8 cellular contexts compared by ENCODE assay signal in genomic region chr12:48183091-48183875, GRCh38. TPM values are rescaled to one million over a fixed set of nuclear protein-coding genes. Genes with fewer than 3 reads are reported as not detected.
A peak's percentile ranks its signal among the peaks of the same experiment; 100 is the strongest.
DNase-seq lines count a peak whose midpoint lies in the region; ATAC-seq and TF ChIP-seq lines count a peak whose summit lies in the region.

Gene CCDC184, plus strand, starts transcription at chr12:48183644. Its CDS starts 479 bp downstream, at chr12:48184123.

- TF ChIP-seq CTCF in epithelial cell of esophagus (IDR thresholded peaks at IDR 0.05; ENCODE audit: insufficient read depth, low read depth, low read length, missing control alignments), result no peak

- DNase-seq in Ammon's horn (ENCODE audit: low spot score), result peak; percentile 94
- DNase-seq in NCI-H82 treated with DMSO at 0.1 percent for 48 hours (lab: John Stamatoyannopoulos, UW; ENCODE audit: unreplicated experiment), result peak; percentile 9
- peak; percentile 55 for DNase-seq in activated T-cell treated with anti-CD3 and anti-CD28 coated beads for 1 hour (ENCODE audit: low read depth)
- DNase-seq in epithelial cell of esophagus (ENCODE audit: low read depth), result peak; percentile 47
- peak; percentile 40 to 44 for DNase-seq in stimulated activated CD8-positive, alpha-beta memory T cell treated with anti-CD3 and anti-CD28 coated beads, Interleukin-2, amount 100 ng/mL, for 48 hours (ENCODE audit: low read depth in 2 of 2)

- H3K4me3 ChIP-seq in epithelial cell of esophagus (ENCODE audit: low read length) (peak within 1 kb of the TSS; percentile 49), mononuclear cell (ENCODE audit: low read length) (peak within 1 kb of the TSS; percentile 70)

- peaks cover 18% of the 10 kb centered on the region for H3K4me1 ChIP-seq in mononuclear cell (ENCODE audit: insufficient read depth, low read length)

- peaks cover 50% of the 10 kb centered on the region for H3K27me3 ChIP-seq in mononuclear cell (ENCODE audit: insufficient read depth, low read length)

- ATAC-seq in GM19043 (IDR thresholded peaks at IDR 0.05; ENCODE audit: low read depth, unreplicated experiment), result peak; percentile 56
- peak; percentile 82 for ATAC-seq in HG03432 (IDR thresholded peaks at IDR 0.05; ENCODE audit: unreplicated experiment)

- H3K9me3 ChIP-seq in mononuclear cell (ENCODE audit: low read depth, low read length), result no peaks in the 10 kb centered on the region

RNA-seq across cellular contexts. Expression of gene CCDC184, which starts in this region (rescaled TPM):
- total RNA-seq in mononuclear cell, result 0.63 TPM

Comparison
In these comparisons a context has a peak if more than half of its experiments do, and no peak if none do; other contexts are left out.
1. Peak in every context shown above with its lines: DNase-seq, ATAC-seq and H3K4me3 ChIP-seq.
2. DNase-seq: peak in every context shown above with its lines; median percentile 94 in Ammon's horn; 55 in activated T-cell treated with anti-CD3 and anti-CD28 coated beads for 1 hour; 47 in epithelial cell of esophagus; 42 in stimulated activated CD8-positive, alpha-beta memory T cell treated with anti-CD3 and anti-CD28 coated beads, Interleukin-2, amount 100 ng/mL, for 48 hours; 9 in NCI-H82 treated with DMSO at 0.1 percent for 48 hours.